In genomic region chrX:24508375-24508774, GRCh38 we compare ENCODE assay signal across 29 cellular contexts.
"Had no signal": no experiment of that assay in that cellular context is flagged by ENCODE, and none has a peak within 500 bp of the region (broad histone marks: within the 10 kb centered on the region; RNA-seq: fewer than 3 reads in every experiment).

No MANE protein-coding gene starts in this region.

- H3K27ac Mint-ChIP-seq: natural killer cell; nephron; neural progenitor cell; progenitor cell of endocrine pancreas; stimulated activated memory B cell treated with anti-CD40 and anti-IgM and Interleukin-4, amounts not matched to agents 10 μg/mL and 1 μg/mL and 100 μg/mL, for 72 hours; type B pancreatic cell had no signal

- H3K9me3 ChIP-seq: ovary, psoas muscle, right lobe of liver, sigmoid colon, suprapubic skin, testis, tibial artery, transverse colon, upper lobe of right lung, uterus had no signal

- H3K36me3 Mint-ChIP-seq: natural killer cell had no signal

- H3K4me2 ChIP-seq: neural progenitor cell had no signal

- H3K27me3 Mint-ChIP-seq: progenitor cell of endocrine pancreas; stimulated activated memory B cell treated with anti-CD40 and anti-IgM and Interleukin-4, amounts not matched to agents 10 μg/mL and 1 μg/mL and 100 μg/mL, for 72 hours; stimulated activated naive CD8-positive, alpha-beta T cell treated with anti-CD3 and anti-CD28 coated beads, Interleukin-15, amount 100 ng/mL, for 72 hours; type B pancreatic cell had no signal

- H3K27ac ChIP-seq: neural progenitor cell, ovary, parathyroid adenoma, psoas muscle, right lobe of liver, sigmoid colon, suprapubic skin, testis, tibial artery, transverse colon, upper lobe of right lung, uterus had no signal

- H3K9ac ChIP-seq: neural progenitor cell, parathyroid adenoma had no signal

- H3K9me3 Mint-ChIP-seq: natural killer cell; nephron; neural progenitor cell; stimulated activated memory B cell treated with anti-CD40 and anti-IgM and Interleukin-4, amounts not matched to agents 10 μg/mL and 1 μg/mL and 100 μg/mL, for 72 hours; stimulated activated naive CD8-positive, alpha-beta T cell treated with anti-CD3 and anti-CD28 coated beads, Interleukin-15, amount 100 ng/mL, for 72 hours; type B pancreatic cell had no signal

- ATAC-seq: natural killer cell; psoas muscle; right cardiac atrium; right lobe of liver; stimulated activated memory B cell treated with anti-CD40 and anti-IgM and Interleukin-4, amounts not matched to agents 10 μg/mL and 1 μg/mL and 100 μg/mL, for 72 hours; stimulated activated naive CD8-positive, alpha-beta T cell treated with anti-CD3 and anti-CD28 coated beads, Interleukin-15, amount 100 ng/mL, for 72 hours; stimulated activated naive CD8-positive, alpha-beta T cell treated with anti-CD3 and anti-CD28 coated beads, Interleukin-15, Interleukin-2, amounts not matched to agents 100 U/mL and 50 U/mL, for 24 hours; upper lobe of right lung had no signal

- DNase-seq: natural killer cell; occipital lobe; ovary; posterior cingulate gyrus; psoas muscle; right cardiac atrium; right lobe of liver; sigmoid colon; stimulated activated CD4-positive, alpha-beta T cell treated with anti-CD3 and anti-CD28 coated beads, Interleukin-15, amount 100 ng/mL, for 24 hours; stimulated activated CD4-positive, alpha-beta T cell treated with anti-CD3 and anti-CD28 coated beads, Interleukin-2, amount 100 ng/mL, for 24 hours; stimulated activated CD4-positive, alpha-beta T cell treated with anti-CD3 and anti-CD28 coated beads, Interleukin-2, amount 100 ng/mL, for 48 hours; stimulated activated CD4-positive, alpha-beta T cell treated with anti-CD3 and anti-CD28 coated beads, Interleukin-4, amount 100 ng/mL, for 24 hours; stimulated activated naive CD4-positive, alpha-beta T cell; stimulated activated naive CD8-positive, alpha-beta T cell treated with anti-CD3 and anti-CD28 coated beads, Interleukin-15, amount 100 ng/mL, for 72 hours; stimulated activated naive CD8-positive, alpha-beta T cell treated with anti-CD3 and anti-CD28 coated beads, Interleukin-15, Interleukin-2, amounts not matched to agents 100 U/mL and 50 U/mL, for 24 hours; substantia nigra; testis; tibial artery; transverse colon; upper lobe of right lung; uterus had no signal

- H2AFZ ChIP-seq: neural progenitor cell, parathyroid adenoma had no signal

- H3K4me3 ChIP-seq: neural progenitor cell, ovary, psoas muscle, right lobe of liver, sigmoid colon, suprapubic skin, testis, tibial artery, transverse colon, upper lobe of right lung, uterus had no signal

- H3K4me3 Mint-ChIP-seq: natural killer cell; nephron; neural progenitor cell; stimulated activated memory B cell treated with anti-CD40 and anti-IgM and Interleukin-4, amounts not matched to agents 10 μg/mL and 1 μg/mL and 100 μg/mL, for 72 hours; stimulated activated naive CD8-positive, alpha-beta T cell treated with anti-CD3 and anti-CD28 coated beads, Interleukin-15, amount 100 ng/mL, for 72 hours; type B pancreatic cell had no signal

- H3K4me1 Mint-ChIP-seq: nephron; neural progenitor cell; stimulated activated memory B cell treated with anti-CD40 and anti-IgM and Interleukin-4, amounts not matched to agents 10 μg/mL and 1 μg/mL and 100 μg/mL, for 72 hours had no signal

- H3K79me2 ChIP-seq: parathyroid adenoma had no signal

- FAIRE-seq: small intestine had no signal

- H3K27me3 ChIP-seq: neural progenitor cell, ovary, right lobe of liver, sigmoid colon, suprapubic skin, testis, tibial artery, transverse colon, upper lobe of right lung, uterus had no signal

- H3K36me3 ChIP-seq: neural progenitor cell, ovary, right lobe of liver, suprapubic skin, transverse colon, upper lobe of right lung, uterus had no signal

- H3K4me1 ChIP-seq: neural progenitor cell, parathyroid adenoma, psoas muscle, right lobe of liver, sigmoid colon, suprapubic skin, testis, tibial artery, transverse colon, upper lobe of right lung, uterus had no signal
